Comparison of ENCODE assay signal across 17 cellular contexts in genomic region chr1:9555942-9556341, GRCh38. TPM values are rescaled to one million over a fixed set of nuclear protein-coding genes. Genes with fewer than 3 reads are reported as not detected.
DNase-seq lines count a peak whose midpoint lies in the region; ATAC-seq and TF ChIP-seq lines count a peak whose summit lies in the region.
"Had no signal": no experiment of that assay in that cellular context is flagged by ENCODE, and none has a peak within 500 bp of the region (broad histone marks: within the 10 kb centered on the region; RNA-seq: fewer than 3 reads in every experiment).

No MANE protein-coding gene starts in this region.

- peak overlapping the region; percentile 71 for H3K4me2 ChIP-seq in Karpas-422 (ENCODE audit: low read depth, low read length, poor library complexity, severe bottlenecking)

- H3K27me3 ChIP-seq in Karpas-422 (ENCODE audit: low read length) (no peaks in the 10 kb centered on the region), spleen (replicated peaks in 1 of 7) (no peaks in the 10 kb centered on the region)
- H3K27me3 ChIP-seq: neutrophil, testis had no signal

- H3K27ac ChIP-seq in Karpas-422 (ENCODE audit: low read length) (peak overlapping the region; percentile 96), caudate nucleus (ENCODE audit: low read depth, low read length) (peak overlapping the region; percentile 36), spleen (peak overlapping the region in 5 of 8 donors; percentile 36 to 70 (median 43))
- H3K27ac ChIP-seq: neutrophil had no signal

- no peak for TF ChIP-seq CTCF in spleen (IDR thresholded peaks at IDR 0.05 in 8 of 11, conservative IDR thresholded peaks at IDR 0.05 in 3 of 11)

- TF ChIP-seq POLR2A in spleen (IDR thresholded peaks at IDR 0.05): no peak

- H3K4me1 ChIP-seq in Karpas-422 (ENCODE audit: low read length): peaks cover 96% of the 10 kb centered on the region
- peaks cover 0 to 55% (median 32%) of the 10 kb centered on the region in 6 donors for H3K4me1 ChIP-seq in spleen
- H3K4me1 ChIP-seq: testis had no signal

- intact Hi-C loops in left colon (cut with DNase I, micrococcal nuclease) (no loop called here), spleen (cut with DNase I; ENCODE audit: low total_unique reads) (no loop called here)

- H3K9me2 ChIP-seq in Karpas-422 (replicated peaks; ENCODE audit: insufficient read depth, low read length): no peaks in the 10 kb centered on the region

- peaks cover 74% of the 10 kb centered on the region for H3K79me2 ChIP-seq in Karpas-422 (ENCODE audit: low read length)

- H3K9me3 ChIP-seq in Karpas-422 (ENCODE audit: low read length) (no peaks in the 10 kb centered on the region), spleen (no peaks in the 10 kb centered on the region)
- H3K9me3 ChIP-seq: neutrophil, testis had no signal

- no peak for DNase-seq in Karpas-422
- DNase-seq in caudate nucleus (lab: John Stamatoyannopoulos, UW): no peak
- DNase-seq in left colon: no peak
- no peak for DNase-seq in spleen
- no peak for DNase-seq in NCI-H345 (lab: John Stamatoyannopoulos, UW)
- DNase-seq: activated CD4-positive, CD25-positive, alpha-beta regulatory T cell; activated T-cell treated with anti-CD3 and anti-CD28 coated beads, Interleukin-2, amount 50 U/mL, for 24 hours; CD4-positive, alpha-beta memory T cell; effector memory CD4-positive, alpha-beta T cell; NCI-H226; T-helper 9 cell had no signal

- H3K36me3 ChIP-seq in Karpas-422 (ENCODE audit: insufficient read depth, low read length): peaks cover 21% of the 10 kb centered on the region
- peaks cover 0 to 59% (median 23%) of the 10 kb centered on the region in 6 donors for H3K36me3 ChIP-seq in spleen
- H3K36me3 ChIP-seq: neutrophil had no signal

- ATAC-seq in left colon (peak; percentile 43), HG02973 (IDR thresholded peaks at IDR 0.05; ENCODE audit: unreplicated experiment) (no peak), GM21723 (IDR thresholded peaks at IDR 0.05; ENCODE audit: unreplicated experiment) (no peak)
- ATAC-seq in activated CD4-positive, CD25-positive, alpha-beta regulatory T cell treated with anti-CD3 and anti-CD28 coated beads, Interleukin-2, amount 50 U/mL, for 24 hours: no peak
- ATAC-seq: GM12878 had no signal

- no peak overlapping the region for H2AFZ ChIP-seq in Karpas-422 (ENCODE audit: low read length)

- H4K20me1 ChIP-seq in Karpas-422 (ENCODE audit: insufficient read depth, low read depth, low read length): peaks cover 12% of the 10 kb centered on the region

- peak overlapping the region; percentile 14; the same call in 1 of the 2 replicates for H3K4me3 ChIP-seq in Karpas-422 (ENCODE audit: low read length)
- no peak overlapping the region for H3K4me3 ChIP-seq in spleen
- H3K4me3 ChIP-seq: GM12878, testis had no signal

- H3K9ac ChIP-seq in Karpas-422 (ENCODE audit: low read length): peak overlapping the region; percentile 49

- WGBS in spleen, 5 donors: 79 to 94% (median 92%) methylated on average over 4 of the region's 4 CpGs

RNA-seq across cellular contexts. Expression of gene SLC25A33, which starts 16.7 kb away (rescaled TPM):
- 19.7 and 25.2 TPM in 2 replicates for total RNA-seq in Karpas-422 (2014; rRNA removed; shearing (Covaris generic); ENCODE audit: low replicate concordance)
- total RNA-seq in left colon: 1 to 10 TPM; 5.6 TPM
- 1 to 10 TPM; 2.4 to 4.5 (median 3.3) TPM for total RNA-seq in spleen
- 1 to 10 TPM; 2.8 to 3.9 (median 3.1) TPM for polyA plus RNA-seq in spleen

RNA-seq across cellular contexts. Expression of gene TMEM201, which starts 32.8 kb away (rescaled TPM):
- 9.3 and 12.2 TPM in 2 replicates for total RNA-seq in Karpas-422 (2014; rRNA removed; shearing (Covaris generic); ENCODE audit: low replicate concordance)
- 1 to 10 TPM; 6.0 to 9.6 TPM for total RNA-seq in left colon
- total RNA-seq in spleen: 10 to 100 TPM in 1 of 7 donors, 1 to 10 TPM in 6; 5.6 to 11.6 (median 9.1) TPM
- 1 to 10 TPM; 2.5 to 5.2 (median 3.0) TPM for polyA plus RNA-seq in spleen

Comparison
In these comparisons a context has a peak if more than half of its experiments do, and no peak if none do; other contexts are left out.
1. H3K27ac ChIP-seq: peak in every context shown above with its lines; median percentile 96 in Karpas-422; 43 in spleen; 36 in caudate nucleus.